Comparison of ENCODE assay signal across 20 cellular contexts in genomic region chr2:16632615-16633014, GRCh38. TPM values are rescaled to one million over a fixed set of nuclear protein-coding genes. Genes with fewer than 3 reads are reported as not detected.
A peak's percentile ranks its signal among the peaks of the same experiment; 100 is the strongest.
DNase-seq lines count a peak whose midpoint lies in the region; ATAC-seq and TF ChIP-seq lines count a peak whose summit lies in the region.
"Had no signal": no experiment of that assay in that cellular context is flagged by ENCODE, and none has a peak within 500 bp of the region (broad histone marks: within the 10 kb centered on the region; RNA-seq: fewer than 3 reads in every experiment).

No MANE protein-coding gene starts in this region.

- TF ChIP-seq CTCF in endodermal cell (conservative IDR thresholded peaks at IDR 0.05) = no peak
- TF ChIP-seq CTCF in HFFc6 (IDR thresholded peaks at IDR 0.05) = no peak

- H3K9me3 ChIP-seq in endodermal cell (ENCODE audit: control insufficient read depth, low read length) (peaks cover 7% of the 10 kb centered on the region), skeletal muscle satellite cell (replicated peaks; ENCODE audit: low read length) (no peaks in the 10 kb centered on the region)

- H3K4me2 ChIP-seq in skeletal muscle satellite cell (ENCODE audit: low read length) = no peak overlapping the region
- H3K4me2 ChIP-seq: hepatocyte had no signal

- H3K27me3 ChIP-seq in endodermal cell (ENCODE audit: control insufficient read depth, insufficient read depth, low read length, poor library complexity, severe bottlenecking) (no peaks in the 10 kb centered on the region), skeletal muscle satellite cell (ENCODE audit: control insufficient read depth, insufficient read depth, low read length) (no peaks in the 10 kb centered on the region)
- H3K27me3 ChIP-seq: hepatocyte had no signal

- H3K4me1 ChIP-seq in endodermal cell (ENCODE audit: control insufficient read depth, insufficient read depth, low read length) (no peaks in the 10 kb centered on the region), skeletal muscle satellite cell (ENCODE audit: control insufficient read depth, insufficient read depth, low read length) (peaks cover 55% of the 10 kb centered on the region)

- no peak overlapping the region for H3K4me3 Mint-ChIP-seq in endodermal cell
- no peak overlapping the region for H3K4me3 Mint-ChIP-seq in HFFc6
- H3K4me3 Mint-ChIP-seq: activated CD4-positive, alpha-beta T cell treated with anti-CD3 and anti-CD28 coated beads, Interleukin-2, amount 10 ng/mL, durations not matched to agents 24 days and 14 days; naive thymus-derived CD8-positive, alpha-beta T cell had no signal

- no peaks in the 10 kb centered on the region for H3K36me3 ChIP-seq in endodermal cell (ENCODE audit: control insufficient read depth, insufficient read depth, low read length)
- no peaks in the 10 kb centered on the region for H3K36me3 ChIP-seq in skeletal muscle satellite cell (ENCODE audit: insufficient read depth, low read length)

- WGBS in endodermal cell (ENCODE audit: insufficient coverage in 1 of 2, insufficient read length in 1 of 2), 2 experiments = 61 to 74% methylated on average over 4 to 7 of the region's 7 CpGs

- ATAC-seq in left lobe of liver (no peak), GM19463 (IDR thresholded peaks at IDR 0.05; ENCODE audit: unreplicated experiment) (no peak)
- ATAC-seq: naive thymus-derived CD8-positive, alpha-beta T cell had no signal

- H3K27ac ChIP-seq in endodermal cell (ENCODE audit: low read depth, low read length) = peak overlapping the region; percentile 45
- H3K27ac ChIP-seq: hepatocyte had no signal

- no peak overlapping the region for H3K9ac ChIP-seq in endodermal cell (ENCODE audit: extremely low read depth, low read length, poor library complexity, severe bottlenecking)
- H3K9ac ChIP-seq in skeletal muscle satellite cell (ENCODE audit: low read depth, low read length) = peak overlapping the region; percentile 2

- H3K27ac Mint-ChIP-seq in endodermal cell (no peak overlapping the region), HFFc6 (no peak overlapping the region)
- H3K27ac Mint-ChIP-seq: activated CD4-positive, alpha-beta T cell treated with anti-CD3 and anti-CD28 coated beads, Interleukin-2, amount 10 ng/mL, durations not matched to agents 24 days and 14 days; naive thymus-derived CD8-positive, alpha-beta T cell had no signal

- DNase-seq in DMS53 treated with DMSO at 0.1 percent for 48 hours (lab: John Stamatoyannopoulos, UW; ENCODE audit: unreplicated experiment) = peak; percentile 60
- DNase-seq in NCI-H524 treated with DMSO at 0.1 percent for 48 hours (lab: John Stamatoyannopoulos, UW) = peak; percentile 51
- DNase-seq in endodermal cell = no peak
- no peak for DNase-seq in left lobe of liver (ENCODE audit: low spot score)
- no peak for DNase-seq in NCI-H2171 (lab: John Stamatoyannopoulos, UW)
- DNase-seq in HFFc6 = no peak
- DNase-seq: activated CD4-positive, alpha-beta T cell treated with anti-CD3 and anti-CD28 coated beads, Interleukin-2, amount 10 ng/mL, durations not matched to agents 24 days and 14 days; activated CD8-positive, alpha-beta memory T cell treated with anti-CD3 and anti-CD28 coated beads, Interleukin-2, amount 50 U/mL, for 4 hours; activated effector memory CD4-positive, alpha-beta T cell treated with Interleukin-2 at 50 U/mL for 16 hours; foreskin fibroblast; islet precursor cell; KG1; naive thymus-derived CD8-positive, alpha-beta T cell; NCI-H2081; small intestine; stimulated activated CD4-positive, alpha-beta T cell treated with anti-CD3 and anti-CD28 coated beads, Interleukin-4, amount 100 ng/mL, for 1 hour had no signal

- peaks cover 25% of the 10 kb centered on the region for H3K4me1 Mint-ChIP-seq in endodermal cell
- no peaks in the 10 kb centered on the region for H3K4me1 Mint-ChIP-seq in HFFc6 (ENCODE audit: low read depth)

- H3K9me3 Mint-ChIP-seq in endodermal cell (no peaks in the 10 kb centered on the region), HFFc6 (peaks cover 39% of the 10 kb centered on the region)
- H3K9me3 Mint-ChIP-seq: activated CD4-positive, alpha-beta T cell treated with anti-CD3 and anti-CD28 coated beads, Interleukin-2, amount 10 ng/mL, durations not matched to agents 24 days and 14 days had no signal

- H3K4me3 ChIP-seq in endodermal cell (ENCODE audit: low read length) (no peak overlapping the region), skeletal muscle satellite cell (ENCODE audit: low read length) (no peak overlapping the region)
- H3K4me3 ChIP-seq: hepatocyte, lung had no signal

- H3K27me3 Mint-ChIP-seq in endodermal cell (ENCODE audit: insufficient read depth) (no peaks in the 10 kb centered on the region), HFFc6 (ENCODE audit: insufficient read depth) (peaks cover 2% of the 10 kb centered on the region; the same call in 1 of the 2 replicates)

- H3K36me3 Mint-ChIP-seq in endodermal cell (ENCODE audit: low read depth) (no peaks in the 10 kb centered on the region), HFFc6 (ENCODE audit: low read depth) (no peaks in the 10 kb centered on the region)
- H3K36me3 Mint-ChIP-seq: naive thymus-derived CD8-positive, alpha-beta T cell had no signal

RNA-seq across cellular contexts. Expression of gene CYRIA, which starts 33.0 kb away (rescaled TPM):
- total RNA-seq in endodermal cell (1 to 10 TPM in 1 of 2 donors, under 1 TPM in 1; 0.86 to 1.4 TPM), left lobe of liver (1.7 TPM)
- polyA plus RNA-seq in endodermal cell (2013, experiment 1 of 2) = 11.2 TPM
- polyA plus RNA-seq in endodermal cell (2013, experiment 2 of 2) = 10.0 TPM
- 1.3 and 4.6 TPM in 2 replicates for total RNA-seq in skeletal muscle satellite cell (2012; rRNA removed)
- not detected for total RNA-seq in HFFc6 (2021; fragmentation: NEBNext Ultra II Directional; extraction: Animal tissue kit (Norgen Biotek cat#: 25700))

Comparison
In these comparisons a context has a peak if more than half of its experiments do, and no peak if none do; other contexts are left out.
1. DNase-seq: peak in DMS53 treated with DMSO at 0.1 percent for 48 hours (single experiment) and NCI-H524 treated with DMSO at 0.1 percent for 48 hours (single experiment); none in endodermal cell (single experiment), left lobe of liver (single experiment), NCI-H2171 (single experiment) and HFFc6 (single experiment).